ENCODE assay signal across 8 cellular contexts in genomic region chr10:68901106-68901927, GRCh38. TPM values are rescaled to one million over a fixed set of nuclear protein-coding genes. Genes with fewer than 3 reads are reported as not detected.
DNase-seq lines count a peak whose midpoint lies in the region; ATAC-seq lines count a peak whose summit lies in the region.

Gene DDX50, plus strand, starts transcription at chr10:68901315. Its CDS starts 70 bp downstream, at chr10:68901385.

- ATAC-seq in GM19043 (IDR thresholded peaks at IDR 0.05; ENCODE audit: low read depth, unreplicated experiment) (peak; percentile 99), HG03378 (IDR thresholded peaks at IDR 0.05; ENCODE audit: unreplicated experiment) (peak; percentile 96)

- DNase-seq in AG20443 (ENCODE audit: low spot score), result peak; percentile 96
- DNase-seq in NCI-H460 (ENCODE audit: extremely low read depth, low read depth), result peak; percentile 99
- DNase-seq in activated CD4-positive, CD25-positive, alpha-beta regulatory T cell treated with anti-CD3 and anti-CD28 coated beads, Interleukin-2, amount 50 U/mL, for 72 hours, result peak; percentile 92
- DNase-seq in cerebellar nuclear complex (lab: John Stamatoyannopoulos, UW), result peak; percentile 90
- DNase-seq in islet precursor cell, result peak; percentile 99
- DNase-seq in stimulated activated CD4-positive, alpha-beta T cell treated with anti-CD3 and anti-CD28 coated beads, Interleukin-15, amount 100 ng/mL, for 1 hour (ENCODE audit: low read depth in 1 of 2, low spot score in 1 of 2), result peak; percentile 82 to 86

RNA-seq across cellular contexts. Expression of gene DDX50, which starts in this region (rescaled TPM):
- total RNA-seq in NCI-H460 (2014; rRNA removed; shearing (Covaris generic)), result 48.2 and 49.1 TPM in 2 replicates
- 60.5 and 63.4 TPM in 2 replicates for polyA plus RNA-seq in NCI-H460 (2014; cell fraction: nucleus; rRNA removed)

Comparison
In these comparisons a context has a peak if more than half of its experiments do, and no peak if none do; other contexts are left out.
1. Peak in every context shown above with its lines: DNase-seq and ATAC-seq.